In genomic region chr19:39746836-39747529, GRCh38 we compare ENCODE assay signal across 19 cellular contexts. TPM values are rescaled to one million over a fixed set of nuclear protein-coding genes. Genes with fewer than 3 reads are reported as not detected.
DNase-seq lines count a peak whose midpoint lies in the region; TF ChIP-seq lines count a peak whose summit lies in the region.
"Had no signal": no experiment of that assay in that cellular context is flagged by ENCODE, and none has a peak within 500 bp of the region (broad histone marks: within the 10 kb centered on the region; RNA-seq: fewer than 3 reads in every experiment).

No MANE protein-coding gene starts in this region.

- H3T11ph ChIP-seq in H9 (ENCODE audit: low read length): no peak overlapping the region

- no peaks in the 10 kb centered on the region for H4K20me1 ChIP-seq in H9 (ENCODE audit: control insufficient read depth, insufficient read depth, insufficient read length)
- H4K20me1 ChIP-seq: BLaER1 treated with 17β-estradiol and CSF1 and Interleukin-3, amounts not matched to agents 10 nM and 100 nM had no signal

- TF ChIP-seq CTCF in H9 (conservative IDR thresholded peaks at IDR 0.05) (peak; percentile 38; the same call in 2 of the 3 replicates), neutrophil (IDR thresholded peaks at IDR 0.05) (no peak), BE2C (IDR thresholded peaks at IDR 0.05; ENCODE audit: low read depth, low read length) (no peak)

- H3K79me1 ChIP-seq in H9 (ENCODE audit: insufficient read depth, low read depth, low read length, poor library complexity, severe bottlenecking): no peaks in the 10 kb centered on the region

- H3K9me3 Mint-ChIP-seq in H9: no peaks in the 10 kb centered on the region

- H3K27me3 Mint-ChIP-seq in H9 (ENCODE audit: low read depth): peaks cover 13% of the 10 kb centered on the region

- H2AK5ac ChIP-seq in H9 (ENCODE audit: insufficient read length, low read length): no peak overlapping the region

- H4K91ac ChIP-seq in H9 (ENCODE audit: insufficient read length, low read depth, low read length): no peak overlapping the region

- no peak overlapping the region for H3K56ac ChIP-seq in H9 (ENCODE audit: insufficient read length, low read depth, low read length)

- H3K27ac Mint-ChIP-seq in H9: peak overlapping the region in 1 of 3 experiments; percentile 60; a peak in 1 of 7 replicates

- no peaks in the 10 kb centered on the region for H3K23me2 ChIP-seq in H9 (ENCODE audit: insufficient read length, low read depth, low read length, poor library complexity, severe bottlenecking)

- H3K4me2 ChIP-seq in H9 (ENCODE audit: insufficient read depth, insufficient read length, low read length): no peak overlapping the region
- H3K4me2 ChIP-seq: BLaER1 treated with 17β-estradiol and CSF1 and Interleukin-3, amounts not matched to agents 10 nM and 100 nM had no signal

- H2BK20ac ChIP-seq in H9 (ENCODE audit: low read depth, low read length, poor library complexity, severe bottlenecking): no peak overlapping the region

- no peak overlapping the region for H2BK15ac ChIP-seq in H9 (ENCODE audit: low read depth, low read length)

- H3K36me3 ChIP-seq in neutrophil (no peaks in the 10 kb centered on the region), BE2C (no peaks in the 10 kb centered on the region)
- H3K36me3 ChIP-seq: BLaER1 treated with 17β-estradiol and CSF1 and Interleukin-3, amounts not matched to agents 10 nM and 100 nM; Peyer's patch had no signal

- H3K36me3 Mint-ChIP-seq in H9 (ENCODE audit: insufficient read depth in 1 of 3, low read depth in 3 of 3): no peaks in the 10 kb centered on the region

- H2BK5ac ChIP-seq in H9 (ENCODE audit: insufficient read length, low read length): no peak overlapping the region

- no peak overlapping the region for H2AFZ ChIP-seq in H9 (ENCODE audit: low read length)

- H3K14ac ChIP-seq in H9 (ENCODE audit: insufficient read depth, low read length): no peak overlapping the region

- no peaks in the 10 kb centered on the region for H3K79me2 ChIP-seq in H9 (ENCODE audit: insufficient read depth, low read length)

- H3K4me1 Mint-ChIP-seq in H9: no peaks in the 10 kb centered on the region; a peak in 1 of 4 replicates

- H3K9me3 ChIP-seq in H9 (ENCODE audit: control insufficient read depth, low read depth, low read length) (no peaks in the 10 kb centered on the region), neutrophil (no peaks in the 10 kb centered on the region), BE2C (no peaks in the 10 kb centered on the region)
- H3K9me3 ChIP-seq: BLaER1 treated with 17β-estradiol and CSF1 and Interleukin-3, amounts not matched to agents 10 nM and 100 nM; Peyer's patch had no signal

- H4K5ac ChIP-seq in H9 (ENCODE audit: insufficient read length, low read depth, low read length): no peak overlapping the region

- no peak overlapping the region for H2BK12ac ChIP-seq in H9 (ENCODE audit: insufficient read length, low read depth, low read length)

- no peak overlapping the region for H3K4me3 Mint-ChIP-seq in H9

- no peak overlapping the region for H2BK120ac ChIP-seq in H9 (ENCODE audit: low read depth, low read length, poor library complexity, severe bottlenecking)

- H3K23ac ChIP-seq in H9 (ENCODE audit: insufficient read length, low read depth, low read length): no peak overlapping the region

- H3K4ac ChIP-seq in H9 (ENCODE audit: low read depth, low read length): no peak overlapping the region

- H3K4me3 ChIP-seq in neutrophil (ENCODE audit: low read depth in 1 of 2, low read length in 1 of 2) (no peak overlapping the region), BE2C (ENCODE audit: low read depth, low read length) (no peak overlapping the region)
- H3K4me3 ChIP-seq: BLaER1 treated with 17β-estradiol and CSF1 and Interleukin-3, amounts not matched to agents 10 nM and 100 nM; GM12878; Peyer's patch had no signal

- H3K4me1 ChIP-seq in H9 (ENCODE audit: insufficient read depth, low read length) (no peaks in the 10 kb centered on the region), neutrophil (ENCODE audit: control insufficient read depth in 1 of 2, insufficient read depth in 1 of 2, low read depth in 1 of 2, low read length in 1 of 2) (peaks cover 3 to 22% of the 10 kb centered on the region in 2 experiments), BE2C (no peaks in the 10 kb centered on the region)
- H3K4me1 ChIP-seq: Peyer's patch had no signal

- H4K8ac ChIP-seq in H9 (replicated peaks; ENCODE audit: insufficient read length, low read depth, low read length): no peak overlapping the region

- DNase-seq in DMS53 treated with DMSO at 0.1 percent for 48 hours (lab: John Stamatoyannopoulos, UW; ENCODE audit: unreplicated experiment) (peak; percentile 20), H9 (no peak), SHP77 treated with DMSO at 0.1 percent for 48 hours (lab: John Stamatoyannopoulos, UW) (peak; percentile 51), OCI-M2 (lab: John Stamatoyannopoulos, UW; ENCODE audit: unreplicated experiment) (no peak), BE2C (no peak), DMS 273 (lab: John Stamatoyannopoulos, UW; ENCODE audit: unreplicated experiment) (no peak)
- DNase-seq: KG1, NCI-H1092, NCI-H2029 treated with DMSO at 0.1 percent for 48 hours, NCI-H2227 treated with DMSO at 0.1 percent for 48 hours, NCI-H524 treated with DMSO at 0.1 percent for 48 hours, Peyer's patch, Right ventricle myocardium superior had no signal

- H3K9ac ChIP-seq in H9 (ENCODE audit: extremely low read depth, insufficient read length, low read length): no peak overlapping the region
- H3K9ac ChIP-seq: BLaER1 treated with 17β-estradiol and CSF1 and Interleukin-3, amounts not matched to agents 10 nM and 100 nM had no signal

- WGBS in H9 (ENCODE audit: extremely low coverage, insufficient read length, low lambda C conversion rate): no CpG with 5 or more reads among the region's 4 CpGs

- H3K18ac ChIP-seq in H9 (ENCODE audit: insufficient read length, low read depth, low read length): no peak overlapping the region

- no peak overlapping the region for H3K27ac ChIP-seq in H9 (ENCODE audit: insufficient read length, low read depth, low read length)
- H3K27ac ChIP-seq in neutrophil: peak overlapping the region; percentile 56
- H3K27ac ChIP-seq: BLaER1 treated with 17β-estradiol and CSF1 and Interleukin-3, amounts not matched to agents 10 nM and 100 nM; Peyer's patch had no signal

- H3K27me3 ChIP-seq in H9 (ENCODE audit: insufficient read depth, low read length) (no peaks in the 10 kb centered on the region), neutrophil (peaks cover 2% of the 10 kb centered on the region), BE2C (peaks cover 29% of the 10 kb centered on the region)
- H3K27me3 ChIP-seq: BLaER1 treated with 17β-estradiol and CSF1 and Interleukin-3, amounts not matched to agents 10 nM and 100 nM; Peyer's patch had no signal

RNA-seq across cellular contexts. Expression of gene CLC, which starts 9.2 kb away (rescaled TPM):
- 0.39 and 0.88 TPM in 2 replicates for total RNA-seq in H9 (2021)
- polyA plus RNA-seq in BE2C (2012; ENCODE audit: insufficient read depth, insufficient read length, low read depth): not detected
- total RNA-seq: MCF 10A, Peyer's patch, Right ventricle myocardium superior had no signal

RNA-seq across cellular contexts. Expression of gene LEUTX, which starts 31.7 kb away (rescaled TPM):
- total RNA-seq in H9 (2021): not detected in 2 replicates
- not detected for polyA plus RNA-seq in BE2C (2012; ENCODE audit: insufficient read depth, insufficient read length, low read depth)
- total RNA-seq: GM12878; H4; MCF 10A; Peyer's patch; Right ventricle myocardium superior; T-helper 2 cell treated with Interferon-gamma antibody and Interleukin-4, amounts not matched to agents 100 ng/mL and 5 ng/mL, for 36 hours had no signal

RNA-seq across cellular contexts. Expression of gene LGALS14, which starts 42.7 kb away (rescaled TPM):
- total RNA-seq in H9 (2021): not detected in 2 replicates
- not detected for polyA plus RNA-seq in BE2C (2012; ENCODE audit: insufficient read depth, insufficient read length, low read depth)
- total RNA-seq: H4; MCF 10A; Peyer's patch; Right ventricle myocardium superior; T-helper 2 cell treated with Interferon-gamma antibody and Interleukin-4, amounts not matched to agents 100 ng/mL and 5 ng/mL, for 36 hours had no signal

Comparison
In these comparisons a context has a peak if more than half of its experiments do, and no peak if none do; other contexts are left out.
1. DNase-seq: peak in DMS53 treated with DMSO at 0.1 percent for 48 hours (single experiment) and SHP77 treated with DMSO at 0.1 percent for 48 hours (single experiment); none in H9 (single experiment), OCI-M2 (single experiment), BE2C (single experiment) and DMS 273 (single experiment).